In the genomic region with DNA sequence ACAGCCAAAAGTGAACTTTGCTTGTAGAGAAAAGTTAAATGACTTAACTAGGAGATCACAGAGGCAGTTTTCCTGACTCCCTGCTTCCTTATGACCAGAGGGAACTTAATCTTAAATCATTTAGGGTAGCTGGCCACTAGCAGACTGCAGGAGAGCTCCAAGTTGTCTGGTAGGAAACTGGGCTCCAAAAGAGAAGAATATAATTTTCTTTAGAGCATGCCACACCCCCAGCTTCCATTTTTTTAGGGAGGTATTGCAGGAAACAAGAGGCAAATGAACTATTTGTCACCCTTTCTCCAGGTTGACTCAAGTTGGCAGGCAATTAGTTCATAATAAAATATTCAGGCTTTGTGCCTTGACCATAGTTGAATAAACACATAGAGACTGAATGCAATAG, we compare ENCODE assay signal across 8 cellular contexts. TPM values are rescaled to one million over a fixed set of nuclear protein-coding genes. Genes with fewer than 3 reads are reported as not detected.
A peak's percentile ranks its signal among the peaks of the same experiment; 100 is the strongest.
DNase-seq lines count a peak whose midpoint lies in the region; ATAC-seq and TF ChIP-seq lines count a peak whose summit lies in the region.

No MANE protein-coding gene starts in this region.

- DNase-seq in Caki2 (ENCODE audit: low read depth): peak; percentile 30
- DNase-seq in OCI-LY7 (ENCODE audit: low spot score): no peak
- DNase-seq in epithelial cell of proximal tubule (ENCODE audit: low read depth): no peak
- DNase-seq in ovary: no peak
- DNase-seq in GM10248 (ENCODE audit: extremely low spot score): no peak
- DNase-seq in NCI-H1092 treated with DMSO at 0.1 percent for 48 hours (lab: John Stamatoyannopoulos, UW): no peak
- no peak for DNase-seq in UCSD-AML1 (lab: John Stamatoyannopoulos, UW; ENCODE audit: unreplicated experiment)

- H3K79me2 ChIP-seq in OCI-LY7 (ENCODE audit: insufficient read depth, low read depth, low read length): peaks cover 61% of the 10 kb centered on the region

- no peak for TF ChIP-seq CTCF in OCI-LY7 (conservative IDR thresholded peaks at IDR 0.05; ENCODE audit: low read length)
- TF ChIP-seq CTCF in epithelial cell of proximal tubule (conservative IDR thresholded peaks at IDR 0.05; ENCODE audit: low read depth, low read length): no peak
- no peak for TF ChIP-seq CTCF in ovary (IDR thresholded peaks at IDR 0.05)
- TF ChIP-seq CTCF in GM10248 (IDR thresholded peaks at IDR 0.05; ENCODE audit: control extremely low read depth, extremely low read depth, low read depth, missing control alignments): no peak

- in situ Hi-C loops in Caki2 (cut with HindIII; ENCODE audit: low pct_unique_long_range_greater_than_20kb, low sequenced_read_pairs): no loop called here

- H3K27ac ChIP-seq in OCI-LY7 (ENCODE audit: low read depth, low read length, poor library complexity, severe bottlenecking) (peak overlapping the region; percentile 81), ovary (peak overlapping the region; percentile 83 to 85)

- POLR2A ChIA-PET in OCI-LY7 (lab: Charles Lee): interaction anchor here (1.0 kb wide), 1 partner anchor 32 kb away, joined by 3 read pairs; no protein-coding TSS in a partner anchor
- POLR2A ChIA-PET in GM10248 (lab: Yijun Ruan, JAX): no interaction called here

- BruUV-seq in OCI-LY7 (replicated peaks; lab: Mats Ljungman, UMichigan): no TSS peak

- H3K4me3 ChIP-seq in OCI-LY7 (ENCODE audit: low read depth, low read length, poor library complexity, severe bottlenecking) (peak overlapping the region; percentile 93), epithelial cell of proximal tubule (ENCODE audit: low read depth, low read length) (peak overlapping the region; percentile 73), ovary (peak overlapping the region; percentile 69)

- H3K4me1 ChIP-seq in OCI-LY7 (ENCODE audit: insufficient read depth, low read length, poor library complexity, severe bottlenecking): peaks cover 22% of the 10 kb centered on the region
- H3K4me1 ChIP-seq in ovary (ENCODE audit: insufficient read depth): no peaks in the 10 kb centered on the region

- H3K9me2 ChIP-seq in OCI-LY7 (ENCODE audit: insufficient read depth, low read length): no peaks in the 10 kb centered on the region

- TF ChIP-seq POLR2A in ovary (IDR thresholded peaks at IDR 0.05): no peak

- intact Hi-C loops in OCI-LY7 (cut with micrococcal nuclease; ENCODE audit: unreplicated experiment): no loop called here
- intact Hi-C loops in ovary (cut with DNase I): no loop called here

- H4K20me1 ChIP-seq in OCI-LY7 (ENCODE audit: insufficient read depth, low read length): peaks cover 10% of the 10 kb centered on the region; the same call in 1 of the 2 replicates

- no peak for TF ChIP-seq EP300 in ovary (IDR thresholded peaks at IDR 0.05)

- H3K9me3 ChIP-seq in OCI-LY7 (ENCODE audit: low read length): no peaks in the 10 kb centered on the region
- no peaks in the 10 kb centered on the region for H3K9me3 ChIP-seq in ovary

- peak overlapping the region; percentile 72 for H3K4me2 ChIP-seq in OCI-LY7 (ENCODE audit: low read length)

- no peaks in the 10 kb centered on the region for H3K27me3 ChIP-seq in ovary

- CTCF ChIA-PET in OCI-LY7 (lab: Charles Lee; ENCODE audit: unreplicated experiment) (no interaction called here), GM10248 (lab: Yijun Ruan, JAX) (no interaction called here)

- ATAC-seq in GM21619 (IDR thresholded peaks at IDR 0.05; ENCODE audit: unreplicated experiment): no peak

- H3K36me3 ChIP-seq in OCI-LY7 (ENCODE audit: insufficient read depth, low read length) (peaks cover 23% of the 10 kb centered on the region), ovary (no peaks in the 10 kb centered on the region)

- H2AFZ ChIP-seq in OCI-LY7 (ENCODE audit: low read length): peak overlapping the region; percentile 75

RNA-seq across cellular contexts. Expression of a gene that starts 2.6 kb away (rescaled TPM):
- 13.5 and 14.5 TPM in 2 replicates for total RNA-seq in Caki2 (2014; rRNA removed; shearing (Covaris generic); ENCODE audit: low replicate concordance)
- total RNA-seq in OCI-LY7 (2014; rRNA removed; shearing (Covaris generic)): 11.7 and 18.9 TPM in 2 replicates
- 19.5 and 19.7 TPM in 2 replicates for total RNA-seq in OCI-LY7 (2022)
- total RNA-seq in epithelial cell of proximal tubule: 8.7 and 9.1 TPM in 2 replicates
- total RNA-seq in ovary: 10 to 100 TPM; 10.1 to 14.9 (median 11.8) TPM
- 1 to 10 TPM; 4.1 to 7.1 TPM for polyA plus RNA-seq in ovary

RNA-seq across cellular contexts. Expression of a gene that starts 2.9 kb away (rescaled TPM):
- total RNA-seq in Caki2 (2014; rRNA removed; shearing (Covaris generic); ENCODE audit: low replicate concordance): 9.0 and 9.9 TPM in 2 replicates
- total RNA-seq in OCI-LY7 (2014; rRNA removed; shearing (Covaris generic)): 36.4 and 41.5 TPM in 2 replicates
- total RNA-seq in OCI-LY7 (2022) (42.3 and 47.1 TPM in 2 replicates), epithelial cell of proximal tubule (15.7 and 20.5 TPM in 2 replicates), ovary (under 1 TPM in 6 of 7 donors, not detected in 1; 0.33 to 0.72 (median 0.43) TPM)
- under 1 TPM; 0.28 to 0.37 TPM for polyA plus RNA-seq in ovary
